8 cellular contexts compared by ENCODE assay signal in genomic region chr17:27315322-27315721, GRCh38. TPM values are rescaled to one million over a fixed set of nuclear protein-coding genes. Genes with fewer than 3 reads are reported as not detected.
DNase-seq lines count a peak whose midpoint lies in the region; ATAC-seq, FAIRE-seq and TF ChIP-seq lines count a peak whose summit lies in the region.

No MANE protein-coding gene starts in this region.

- no peak overlapping the region for H3K4me2 ChIP-seq in mesendoderm (ENCODE audit: low read length)

- H2BK15ac ChIP-seq in mesendoderm (replicated peaks; ENCODE audit: low read depth), result no peak overlapping the region

- no peak overlapping the region for H3K23ac ChIP-seq in mesendoderm (ENCODE audit: low read length)

- intact Hi-C loops in pancreas (cut with DNase I), result no loop called here

- H3K36me3 Mint-ChIP-seq in activated T-cell treated with anti-CD3 and anti-CD28 coated beads, Interleukin-2, amount 50 U/mL, for 4 hours (ENCODE audit: insufficient read depth), result peaks cover 39% of the 10 kb centered on the region

- ATAC-seq in pancreas, result peak in 2 of 4 donors; percentile 19 to 34
- ATAC-seq in GM21786 (IDR thresholded peaks at IDR 0.05; ENCODE audit: unreplicated experiment), result no peak
- no peak for ATAC-seq in activated T-cell treated with anti-CD3 and anti-CD28 coated beads, Interleukin-2, amount 50 U/mL, for 4 hours

- peak; percentile 69 for FAIRE-seq in pancreas (lab: Jason Lieb, UNC)

- H3K4me1 Mint-ChIP-seq in activated T-cell treated with anti-CD3 and anti-CD28 coated beads, Interleukin-2, amount 50 U/mL, for 4 hours (ENCODE audit: low read depth), result no peaks in the 10 kb centered on the region

- 47 to 54% methylated on average over 6 of the region's 6 CpGs for WGBS in pancreas, 2 donors
- no CpG with 5 or more reads among the region's 6 CpGs for WGBS in mesendoderm (ENCODE audit: extremely low coverage, insufficient coverage, low lambda C conversion rate)

- no peaks in the 10 kb centered on the region for H3K9me3 ChIP-seq in pancreas

- H3K4me3 Mint-ChIP-seq in activated T-cell treated with anti-CD3 and anti-CD28 coated beads, Interleukin-2, amount 50 U/mL, for 4 hours, result no peak overlapping the region

- no peak overlapping the region for H2AK5ac ChIP-seq in mesendoderm (ENCODE audit: low read length)

- peaks cover 5 to 9% (median 8%) of the 10 kb centered on the region in 3 donors for H3K4me1 ChIP-seq in pancreas
- no peaks in the 10 kb centered on the region for H3K4me1 ChIP-seq in mesendoderm (ENCODE audit: control insufficient read depth, low read depth, low read length)

- H3K18ac ChIP-seq in mesendoderm (ENCODE audit: low read length), result no peak overlapping the region

- no peak overlapping the region for H3K4ac ChIP-seq in mesendoderm (ENCODE audit: low read depth, low read length)

- peaks cover 14 to 57% (median 35%) of the 10 kb centered on the region in 3 donors for H3K36me3 ChIP-seq in pancreas
- H3K36me3 ChIP-seq in mesendoderm (ENCODE audit: control insufficient read depth, insufficient read depth, low read length), result peaks cover 8% of the 10 kb centered on the region

- H3K27me3 Mint-ChIP-seq in activated T-cell treated with anti-CD3 and anti-CD28 coated beads, Interleukin-2, amount 50 U/mL, for 4 hours (ENCODE audit: low read depth), result no peaks in the 10 kb centered on the region

- H3K27me3 ChIP-seq in pancreas (no peaks in the 10 kb centered on the region), mesendoderm (ENCODE audit: insufficient read depth, low read length, poor library complexity) (no peaks in the 10 kb centered on the region)

- no peak overlapping the region for H4K8ac ChIP-seq in mesendoderm (ENCODE audit: low read depth, low read length)

- in situ Hi-C loops in Caki2 (cut with HindIII; ENCODE audit: low pct_unique_long_range_greater_than_20kb, low sequenced_read_pairs), result no loop called here

- DNase-seq in Caki2 (ENCODE audit: low read depth) (peak; percentile 84), NCI-H226 (peak; percentile 41), fibroblast of pulmonary artery (ENCODE audit: low read depth) (peak; percentile 89), pancreas (peak in 2 of 6 donors; percentile 62 to 72), mesendoderm (no peak)
- DNase-seq in activated CD4-positive, alpha-beta T cell treated with anti-CD3 and anti-CD28 coated beads for 1 hour, result no peak
- DNase-seq in activated T-cell treated with anti-CD3 and anti-CD28 coated beads, Interleukin-2, amount 50 U/mL, for 4 hours, result no peak

- H3K9me3 Mint-ChIP-seq in activated T-cell treated with anti-CD3 and anti-CD28 coated beads, Interleukin-2, amount 50 U/mL, for 4 hours, result no peaks in the 10 kb centered on the region

- no peak overlapping the region for H3K9ac ChIP-seq in mesendoderm (ENCODE audit: low read length)

- no peaks in the 10 kb centered on the region for H3K79me2 ChIP-seq in mesendoderm (ENCODE audit: control insufficient read depth, insufficient read depth, low read length)

- H2BK120ac ChIP-seq in mesendoderm (ENCODE audit: low read depth, low read length), result no peak overlapping the region

- H3K27ac ChIP-seq in pancreas (no peak overlapping the region), mesendoderm (ENCODE audit: low read depth, low read length) (no peak overlapping the region)

- H3K4me3 ChIP-seq in fibroblast of pulmonary artery (replicated peaks; ENCODE audit: low read depth, low read length) (no peak overlapping the region), pancreas (no peak overlapping the region), mesendoderm (ENCODE audit: low read length) (no peak overlapping the region)

- H2BK5ac ChIP-seq in mesendoderm (ENCODE audit: low read length), result no peak overlapping the region

- no peaks in the 10 kb centered on the region for H3K79me1 ChIP-seq in mesendoderm (ENCODE audit: low read length)

- TF ChIP-seq CTCF in fibroblast of pulmonary artery (IDR thresholded peaks at IDR 0.05; ENCODE audit: low read length, missing control alignments), result no peak
- TF ChIP-seq CTCF in pancreas (IDR thresholded peaks at IDR 0.05), result no peak

- H4K5ac ChIP-seq in mesendoderm (ENCODE audit: low read length), result no peak overlapping the region

- H3K56ac ChIP-seq in mesendoderm (ENCODE audit: low read length), result no peak overlapping the region

RNA-seq across cellular contexts. Expression of gene WSB1, which starts 21.4 kb away (rescaled TPM):
- total RNA-seq in Caki2 (2014; rRNA removed; shearing (Covaris generic); ENCODE audit: low replicate concordance), result 28.0 and 47.5 TPM in 2 replicates
- total RNA-seq in pancreas, result 10 to 100 TPM; 41.3 to 73.7 (median 50.3) TPM
- 10 to 100 TPM; 49.8 to 84.3 TPM for polyA plus RNA-seq in pancreas
- 10 to 100 TPM; 65.9 to 76.9 (median 73.2) TPM for total RNA-seq in activated T-cell treated with anti-CD3 and anti-CD28 coated beads, Interleukin-2, amount 50 U/mL, for 4 hours
- 54.3 TPM for polyA plus RNA-seq in mesendoderm (2013, experiment 1 of 2)
- 53.7 TPM for polyA plus RNA-seq in mesendoderm (2013, experiment 2 of 2)

Comparison
In these comparisons a context has a peak if more than half of its experiments do, and no peak if none do; other contexts are left out.
1. DNase-seq: peak in Caki2 (single experiment), NCI-H226 (single experiment) and fibroblast of pulmonary artery (single experiment); none in activated CD4-positive, alpha-beta T cell treated with anti-CD3 and anti-CD28 coated beads for 1 hour (single experiment), activated T-cell treated with anti-CD3 and anti-CD28 coated beads, Interleukin-2, amount 50 U/mL, for 4 hours (single experiment) and mesendoderm (single experiment).